In genomic region chr1:183023146-183023600, GRCh38 we compare ENCODE assay signal across 1 cellular context.
TF ChIP-seq lines count a peak whose summit lies in the region.

LAMC1 (plus strand) TSS chr1:183023420; CDS start chr1:183023717, 297 bp downstream.

TF ChIP-seq in HEK293, 187 proteins besides CTCF, POLR2A, EP300 and RAD21 (continued from another document and continues in another):
- no peak for TF ChIP-seq PRDM6 (tag by site-specific recombination; IDR thresholded peaks at IDR 0.05)
- no peak for TF ChIP-seq ZNF610 (tag by site-specific recombination; IDR thresholded peaks at IDR 0.05; ENCODE audit: borderline replicate concordance)
- peak; percentile 49; the same call in 1 of the 2 replicates for TF ChIP-seq ZNF660 (tag by site-specific recombination; IDR thresholded peaks at IDR 0.05)
- no peak for TF ChIP-seq KLF7 (tag by site-specific recombination; IDR thresholded peaks at IDR 0.05; ENCODE audit: borderline replicate concordance)
- TF ChIP-seq ZNF600 (tag by site-specific recombination; IDR thresholded peaks at IDR 0.05), result no peak
- TF ChIP-seq TSHZ1 (tag by site-specific recombination; IDR thresholded peaks at IDR 0.05; ENCODE audit: borderline replicate concordance), result no peak
- TF ChIP-seq SETDB1 (IDR thresholded peaks at IDR 0.05; ENCODE audit: insufficient read length, low read length), result no peak
- TF ChIP-seq ZNF335 (tag by site-specific recombination; conservative IDR thresholded peaks at IDR 0.05), result no peak
- no peak for TF ChIP-seq ZBTB10 (tag by site-specific recombination; IDR thresholded peaks at IDR 0.05)
- TF ChIP-seq GLI2 (tag by site-specific recombination; IDR thresholded peaks at IDR 0.05; ENCODE audit: borderline replicate concordance, low read depth), result no peak
- no peak for TF ChIP-seq ZNF18 (tag by site-specific recombination; IDR thresholded peaks at IDR 0.05)
- no peak for TF ChIP-seq HOXC10 (CRISPR knock-in tag; IDR thresholded peaks at IDR 0.05)
- TF ChIP-seq PRDM2 (tag by site-specific recombination; IDR thresholded peaks at IDR 0.05; ENCODE audit: borderline replicate concordance), result no peak
- no peak for TF ChIP-seq ZNF426 (tag by site-specific recombination; IDR thresholded peaks at IDR 0.05)
- peak; percentile 58 for TF ChIP-seq KLF1 (tag by site-specific recombination; IDR thresholded peaks at IDR 0.05)
- no peak for TF ChIP-seq ZNF133 (tag by site-specific recombination; IDR thresholded peaks at IDR 0.05)
- no peak for TF ChIP-seq ELK4 (IDR thresholded peaks at IDR 0.05; ENCODE audit: borderline replicate concordance, low read depth, low read length)
- no peak for TF ChIP-seq ZNF311 (tag by site-specific recombination; IDR thresholded peaks at IDR 0.05; ENCODE audit: borderline replicate concordance)
- 0 out of 2 replicates have a peak, but pooled peaks have one; percentile 30 for TF ChIP-seq ZSCAN30 (tag by site-specific recombination; IDR thresholded peaks at IDR 0.05)
- TF ChIP-seq ZBTB26 (tag by site-specific recombination; optimal IDR thresholded peaks at IDR 0.05), result peak; percentile 78
- TF ChIP-seq ZNF449 (tag by site-specific recombination; IDR thresholded peaks at IDR 0.05), result 0 out of 2 replicates have a peak, but pooled peaks have one; percentile 17
- TF ChIP-seq EGR2 (tag by site-specific recombination; IDR thresholded peaks at IDR 0.05; ENCODE audit: low read depth), result peak; percentile 35; the same call in 1 of the 2 replicates
- TF ChIP-seq ZNF416 (tag by site-specific recombination; IDR thresholded peaks at IDR 0.05), result no peak
- no peak for TF ChIP-seq ZNF391 (tag by site-specific recombination; IDR thresholded peaks at IDR 0.05; ENCODE audit: borderline replicate concordance, low read depth)
- TF ChIP-seq ZNF114 (tag by site-specific recombination; IDR thresholded peaks at IDR 0.05), result no peak
- no peak for TF ChIP-seq ATF2 (tag by site-specific recombination; IDR thresholded peaks at IDR 0.05; ENCODE audit: low read depth)
- no peak for TF ChIP-seq ZNF169 (tag by site-specific recombination; IDR thresholded peaks at IDR 0.05)
- no peak for TF ChIP-seq OSR2 (tag by site-specific recombination; IDR thresholded peaks at IDR 0.05)
- no peak for TF ChIP-seq ZNF558 (tag by site-specific recombination; IDR thresholded peaks at IDR 0.05)
- no peak for TF ChIP-seq ZNF48 (tag by site-specific recombination; IDR thresholded peaks at IDR 0.05)
- TF ChIP-seq ZNF645 (tag by site-specific recombination; IDR thresholded peaks at IDR 0.05), result no peak
- no peak for TF ChIP-seq ZEB2 (tag by site-specific recombination; IDR thresholded peaks at IDR 0.05)
